Comparison of ENCODE assay signal across 19 cellular contexts in the genomic region with DNA sequence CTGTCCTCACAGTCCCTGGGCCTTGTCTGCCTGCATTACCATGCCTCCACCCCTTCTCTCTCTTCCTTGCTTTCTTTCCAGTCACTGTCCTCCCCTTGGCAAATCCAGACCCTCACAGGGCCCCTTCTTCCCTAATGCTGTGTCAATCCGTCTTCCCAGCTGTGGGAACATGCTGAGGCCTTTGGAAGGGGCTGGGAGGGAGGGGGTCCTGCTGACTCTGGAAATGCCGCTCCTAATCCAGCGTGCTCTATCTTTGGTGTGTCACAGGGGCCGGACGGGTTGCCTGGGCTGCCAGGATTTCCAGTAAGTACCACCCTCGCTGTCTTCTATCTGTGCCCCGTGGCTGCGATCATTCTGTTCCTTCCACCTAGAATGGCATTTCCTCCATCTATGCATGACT.
A peak's percentile ranks its signal among the peaks of the same experiment; 100 is the strongest.
DNase-seq lines count a peak whose midpoint lies in the region; ATAC-seq, FAIRE-seq and TF ChIP-seq lines count a peak whose summit lies in the region.
"Had no signal": no experiment of that assay in that cellular context is flagged by ENCODE, and none has a peak within 500 bp of the region (broad histone marks: within the 10 kb centered on the region; RNA-seq: fewer than 3 reads in every experiment).

No MANE protein-coding gene starts in this region.

- FAIRE-seq in RCC 7860 (lab: Jason Lieb, UNC), result no peak

- peak overlapping the region in 10 of 11 experiments; percentile 64 to 88 (median 79); a peak in 19 of 22 replicates for H3K9ac ChIP-seq in BLaER1 treated with 17β-estradiol and CSF1 and Interleukin-3, amounts not matched to agents 10 nM and 100 nM
- H3K9ac ChIP-seq in trophoblast cell (ENCODE audit: low read length), result no peak overlapping the region

- peaks cover 0 to 22% (median 14%) of the 10 kb centered on the region in 11 experiments; a peak in 17 of 22 replicates for H3K9me3 ChIP-seq in BLaER1 treated with 17β-estradiol and CSF1 and Interleukin-3, amounts not matched to agents 10 nM and 100 nM (replicated peaks in 1 of 11)
- H3K9me3 ChIP-seq in trophoblast cell (ENCODE audit: insufficient read depth, low read depth, low read length) (no peaks in the 10 kb centered on the region), psoas muscle (peaks cover 3% of the 10 kb centered on the region)

- peak overlapping the region; percentile 64 to 93 (median 88) for H3K4me2 ChIP-seq in BLaER1 treated with 17β-estradiol and CSF1 and Interleukin-3, amounts not matched to agents 10 nM and 100 nM
- H3K4me2 ChIP-seq in trophoblast cell (ENCODE audit: low read length), result no peak overlapping the region

- WGBS in trophoblast cell (ENCODE audit: extremely low coverage, insufficient coverage, insufficient read length), result no CpG with 5 or more reads among the region's 8 CpGs
- 82 to 90% (median 84%) methylated on average over 8 of the region's 8 CpGs for WGBS in psoas muscle, 3 donors

- H2AK5ac ChIP-seq in trophoblast cell (ENCODE audit: low read length), result no peak overlapping the region

- intact Hi-C loops in psoas muscle (cut with DNase I), result no loop called here

- H2BK5ac ChIP-seq in trophoblast cell (ENCODE audit: low read depth, low read length, poor library complexity), result peak overlapping the region; percentile 43

- peak overlapping the region; percentile 48 for H4K91ac ChIP-seq in trophoblast cell (ENCODE audit: low read depth, low read length)

- peak overlapping the region; percentile 40 for H4K8ac ChIP-seq in trophoblast cell (ENCODE audit: low read depth, low read length)

- peak overlapping the region in 10 of 11 experiments; percentile 76 to 99 (median 94); a peak in 20 of 22 replicates for H3K27ac ChIP-seq in BLaER1 treated with 17β-estradiol and CSF1 and Interleukin-3, amounts not matched to agents 10 nM and 100 nM
- H3K27ac ChIP-seq in trophoblast cell (ENCODE audit: low read depth, low read length) (peak overlapping the region; percentile 55), psoas muscle (no peak overlapping the region)

- H3K14ac ChIP-seq in trophoblast cell (ENCODE audit: low read length), result peak overlapping the region; percentile 67

- peak overlapping the region in 1 of 10 experiments; percentile 6; a peak in 1 of 20 replicates for H3K4me3 ChIP-seq in BLaER1 treated with 17β-estradiol and CSF1 and Interleukin-3, amounts not matched to agents 10 nM and 100 nM
- H3K4me3 ChIP-seq in fibroblast of villous mesenchyme (ENCODE audit: low read depth, low read length), result no peak overlapping the region
- no peak overlapping the region for H3K4me3 ChIP-seq in trophoblast cell (ENCODE audit: low read depth, low read length)
- H3K4me3 ChIP-seq in psoas muscle, result no peak overlapping the region
- H3K4me3 ChIP-seq: heart right ventricle, lung had no signal

- H3K4me1 ChIP-seq in BLaER1 treated with 17β-estradiol and CSF1 and Interleukin-3, amounts not matched to agents 10 nM and 100 nM, result peaks cover 13 to 67% (median 49%) of the 10 kb centered on the region in 10 experiments
- peaks cover 10 to 20% of the 10 kb centered on the region in 2 experiments for H3K4me1 ChIP-seq in trophoblast cell (ENCODE audit: control insufficient read depth in 1 of 2, insufficient read depth in 2 of 2, low read length in 2 of 2)
- no peaks in the 10 kb centered on the region for H3K4me1 ChIP-seq in psoas muscle

- peaks cover 0 to 67% (median 0%) of the 10 kb centered on the region in 11 experiments; a peak in 6 of 22 replicates for H3K27me3 ChIP-seq in BLaER1 treated with 17β-estradiol and CSF1 and Interleukin-3, amounts not matched to agents 10 nM and 100 nM
- H3K27me3 ChIP-seq in trophoblast cell (ENCODE audit: insufficient read depth, low read length) (no peaks in the 10 kb centered on the region), psoas muscle (ENCODE audit: insufficient read depth in 3 of 3, low read length in 2 of 3) (peaks cover 0 to 4% (median 0%) of the 10 kb centered on the region in 3 donors)

- TF ChIP-seq CTCF in fibroblast of villous mesenchyme (IDR thresholded peaks at IDR 0.05; ENCODE audit: insufficient read depth, low read depth, low read length), result no peak
- no peak for TF ChIP-seq CTCF in psoas muscle (IDR thresholded peaks at IDR 0.05)

- H4K12ac ChIP-seq in trophoblast cell (ENCODE audit: low read depth, low read length), result no peak overlapping the region

- H3K79me2 ChIP-seq in trophoblast cell (ENCODE audit: control insufficient read depth, insufficient read depth, low read length, poor library complexity), result no peaks in the 10 kb centered on the region

- H3K4ac ChIP-seq in trophoblast cell (ENCODE audit: low read depth, low read length), result no peak overlapping the region

- H2AFZ ChIP-seq in trophoblast cell (ENCODE audit: insufficient read depth, low read length, poor library complexity), result peak overlapping the region; percentile 58

- peaks cover 0 to 13% (median 0%) of the 10 kb centered on the region in 11 experiments; a peak in 2 of 22 replicates for H3K36me3 ChIP-seq in BLaER1 treated with 17β-estradiol and CSF1 and Interleukin-3, amounts not matched to agents 10 nM and 100 nM
- H3K36me3 ChIP-seq in trophoblast cell (ENCODE audit: control insufficient read depth in 1 of 2, insufficient read depth in 2 of 2, low read length in 2 of 2) (no peaks in the 10 kb centered on the region), psoas muscle (ENCODE audit: insufficient read depth in 1 of 2, low read depth in 1 of 2) (peaks cover 3 to 4% of the 10 kb centered on the region in 2 donors)

- H2BK120ac ChIP-seq in trophoblast cell (ENCODE audit: insufficient read depth, low read length, poor library complexity), result peak overlapping the region; percentile 50

- peaks cover 17% of the 10 kb centered on the region for H3K79me1 ChIP-seq in trophoblast cell (ENCODE audit: low read length)

- H4K20me1 ChIP-seq in BLaER1 treated with 17β-estradiol and CSF1 and Interleukin-3, amounts not matched to agents 10 nM and 100 nM, result no peaks in the 10 kb centered on the region; a peak in 1 of 22 replicates

- no peak for ATAC-seq in psoas muscle
- ATAC-seq in HG02970 (IDR thresholded peaks at IDR 0.05; ENCODE audit: low FRiP score, unreplicated experiment), result no peak
- ATAC-seq in GM19023 (IDR thresholded peaks at IDR 0.05; ENCODE audit: unreplicated experiment), result no peak
- ATAC-seq in GM21367 (IDR thresholded peaks at IDR 0.05; ENCODE audit: unreplicated experiment), result no peak
- ATAC-seq: T-helper 17 cell had no signal

- H3K23ac ChIP-seq in trophoblast cell (ENCODE audit: low read length), result peak overlapping the region; percentile 65

- no peak overlapping the region for H3K18ac ChIP-seq in trophoblast cell (ENCODE audit: low read length)

- DNase-seq in RCC 7860 (ENCODE audit: low spot score) (peak; percentile 28), fibroblast of villous mesenchyme (ENCODE audit: low read depth) (peak; percentile 42), trophoblast cell (no peak), psoas muscle (no peak)
- DNase-seq: activated CD4-positive, alpha-beta T cell treated with anti-CD3 and anti-CD28 coated beads, Interleukin-2, amount 50 U/mL, for 48 hours; aorta; DND-41; heart right ventricle; NCI-H1092 treated with DMSO at 0.1 percent for 48 hours; NCI-H2107; NCI-H524 treated with DMSO at 0.1 percent for 48 hours; SHP77; stimulated activated CD4-positive, alpha-beta T cell treated with anti-CD3 and anti-CD28 coated beads, Interleukin-4, amount 100 ng/mL, for 4 hours; T-helper 17 cell had no signal

- peak overlapping the region; percentile 77 for H2BK12ac ChIP-seq in trophoblast cell (ENCODE audit: low read length)

Comparison
In these comparisons a context has a peak if more than half of its experiments do, and no peak if none do; other contexts are left out.
1. DNase-seq: peak in RCC 7860 (single experiment) and fibroblast of villous mesenchyme (single experiment); none in trophoblast cell (0 of 2) and psoas muscle (0 of 2).